In the genomic region with DNA sequence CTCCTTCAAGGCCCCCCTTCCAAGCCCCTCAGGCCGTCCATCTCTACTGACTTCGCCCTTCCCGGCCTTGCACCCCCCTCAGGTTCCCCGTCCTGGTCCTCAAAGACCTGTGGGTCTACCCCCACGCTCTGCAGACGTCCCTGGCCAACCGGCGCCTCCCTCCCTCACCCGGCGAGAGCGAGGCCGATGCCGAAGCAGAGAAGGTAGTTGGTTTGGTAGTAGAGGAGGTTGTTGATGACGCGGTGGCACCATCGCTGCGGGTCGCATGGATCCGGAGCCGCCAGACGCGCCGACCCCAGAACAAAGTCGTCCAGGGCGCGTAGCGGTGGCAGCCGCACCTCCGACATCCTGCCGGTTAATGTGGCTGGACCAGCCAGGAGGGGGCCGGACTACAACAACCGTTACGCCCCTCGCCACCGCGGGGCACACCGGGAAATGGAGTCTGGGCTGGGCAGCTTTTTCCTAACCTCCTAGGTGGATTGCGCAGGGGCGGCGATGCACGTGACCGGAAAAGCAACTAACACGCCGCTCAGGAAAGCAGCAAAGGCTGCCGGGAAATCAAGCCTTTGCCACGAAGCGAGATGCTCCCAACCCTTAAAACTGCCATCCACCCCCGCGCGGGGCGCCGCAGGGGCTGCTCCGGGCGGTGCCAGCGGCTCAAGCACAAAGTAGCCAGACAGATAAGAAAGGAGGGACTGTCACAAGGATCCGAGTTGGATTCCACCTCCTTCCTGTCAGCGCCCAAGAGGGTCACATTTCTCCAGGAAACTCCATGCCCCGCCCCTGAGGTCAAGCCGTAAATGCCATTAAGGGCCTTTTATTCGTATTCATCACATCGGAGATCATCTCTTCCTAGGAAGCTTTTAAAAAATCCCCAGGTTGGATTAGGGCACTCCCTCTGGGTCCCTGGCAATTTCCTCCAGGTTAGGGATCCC, we compare ENCODE assay signal across 8 cellular contexts. TPM values are rescaled to one million over a fixed set of nuclear protein-coding genes. Genes with fewer than 3 reads are reported as not detected.
A peak's percentile ranks its signal among the peaks of the same experiment; 100 is the strongest.
DNase-seq lines count a peak whose midpoint lies in the region; ATAC-seq and TF ChIP-seq lines count a peak whose summit lies in the region.

A gene with protein sequence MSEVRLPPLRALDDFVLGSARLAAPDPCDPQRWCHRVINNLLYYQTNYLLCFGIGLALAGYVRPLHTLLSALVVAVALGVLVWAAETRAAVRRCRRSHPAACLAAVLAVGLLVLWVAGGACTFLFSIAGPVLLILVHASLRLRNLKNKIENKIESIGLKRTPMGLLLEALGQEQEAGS (minus strand): TSS at position 362 of the 935 bp plus-strand sequence. CDS start 15 bp downstream, at position 347.

- ATAC-seq in GM19025 (IDR thresholded peaks at IDR 0.05; ENCODE audit: low read depth, unreplicated experiment) (peak; percentile 87), HG03442 (IDR thresholded peaks at IDR 0.05; ENCODE audit: unreplicated experiment) (peak; percentile 90)

- H3K27ac ChIP-seq in effector memory CD4-positive, alpha-beta T cell (ENCODE audit: insufficient read depth, low read length, poor library complexity, severe bottlenecking) = peak within 1 kb of the TSS; percentile 70

- CTCF ChIA-PET in AG04449 (lab: Yijun Ruan, JAX) = no interaction called here

- DNase-seq in AG04449 (ENCODE audit: low read depth, low spot score) = peak; percentile 42
- DNase-seq in NCI-H82 treated with DMSO at 0.1 percent for 48 hours (lab: John Stamatoyannopoulos, UW; ENCODE audit: unreplicated experiment) = peak; percentile 82
- peak; percentile 40 to 68 (median 64) for DNase-seq in activated CD8-positive, alpha-beta memory T cell treated with anti-CD3 and anti-CD28 coated beads for 48 hours (ENCODE audit: low read depth in 2 of 3, low spot score in 2 of 3)
- peak; percentile 82 to 86 (median 85) for DNase-seq in effector memory CD4-positive, alpha-beta T cell
- peak; percentile 91 to 93 for DNase-seq in lung microvascular endothelial cell (ENCODE audit: low read depth in 2 of 2)
- peak; percentile 68 to 86 (median 81) for DNase-seq in stimulated activated CD4-positive, alpha-beta T cell treated with anti-CD3 and anti-CD28 coated beads, TNF-alpha, amount 100 ng/mL, for 4 hours (ENCODE audit: low read depth in 3 of 3)

- peaks cover 9% of the 10 kb centered on the region for H3K4me1 ChIP-seq in effector memory CD4-positive, alpha-beta T cell (ENCODE audit: control insufficient read depth, insufficient read depth, low read length, poor library complexity, severe bottlenecking)

- peak within 1 kb of the TSS; percentile 75 for H3K4me3 ChIP-seq in AG04449 (ENCODE audit: low read depth, low read length)
- H3K4me3 ChIP-seq in effector memory CD4-positive, alpha-beta T cell (ENCODE audit: insufficient read depth, low read depth, low read length, poor library complexity, severe bottlenecking) = peak within 1 kb of the TSS; percentile 38

- H3K27me3 ChIP-seq in effector memory CD4-positive, alpha-beta T cell (replicated peaks; ENCODE audit: control insufficient read depth, insufficient read depth, low read length, poor library complexity, severe bottlenecking) = no peaks in the 10 kb centered on the region

- no peaks in the 10 kb centered on the region for H3K9me3 ChIP-seq in effector memory CD4-positive, alpha-beta T cell (ENCODE audit: control insufficient read depth, low read length)

- POLR2A ChIA-PET in AG04449 (lab: Yijun Ruan, JAX) = no interaction called here

- H3K36me3 ChIP-seq in effector memory CD4-positive, alpha-beta T cell (ENCODE audit: control insufficient read depth, insufficient read depth, low read length) = no peaks in the 10 kb centered on the region

- no peak for TF ChIP-seq CTCF in AG04449 (IDR thresholded peaks at IDR 0.05; ENCODE audit: insufficient read depth, low read length, missing control alignments)

RNA-seq across cellular contexts. Expression of the gene that starts here (rescaled TPM):
- total RNA-seq in lung microvascular endothelial cell = 3.5 and 4.2 TPM in 2 replicates

Comparison
In these comparisons a context has a peak if more than half of its experiments do, and no peak if none do; other contexts are left out.
1. Peak in every context shown above with its lines: DNase-seq, ATAC-seq, H3K4me3 ChIP-seq and H3K27ac ChIP-seq.
2. DNase-seq: peak in every context shown above with its lines; median percentile 92 in lung microvascular endothelial cell; 85 in effector memory CD4-positive, alpha-beta T cell; 82 in NCI-H82 treated with DMSO at 0.1 percent for 48 hours; 81 in stimulated activated CD4-positive, alpha-beta T cell treated with anti-CD3 and anti-CD28 coated beads, TNF-alpha, amount 100 ng/mL, for 4 hours; 64 in activated CD8-positive, alpha-beta memory T cell treated with anti-CD3 and anti-CD28 coated beads for 48 hours; 42 in AG04449.